ENCODE assay signal across 6 cellular contexts in genomic region chr14:24243336-24243836, GRCh38. TPM values are rescaled to one million over a fixed set of nuclear protein-coding genes. Genes with fewer than 3 reads are reported as not detected.
DNase-seq lines count a peak whose midpoint lies in the region; ATAC-seq, FAIRE-seq and TF ChIP-seq lines count a peak whose summit lies in the region.

No MANE protein-coding gene starts in this region.

- H3K9me3 ChIP-seq in SJCRH30 (replicated peaks) (no peaks in the 10 kb centered on the region), iPS-15b (ENCODE audit: control insufficient read depth, insufficient read depth, low read length) (no peaks in the 10 kb centered on the region), upper lobe of right lung (no peaks in the 10 kb centered on the region)

- ATAC-seq in GM21528 (IDR thresholded peaks at IDR 0.05; ENCODE audit: low FRiP score, unreplicated experiment) = peak; percentile 1
- no peak for ATAC-seq in upper lobe of right lung

- H3K27ac ChIP-seq in SJCRH30 (no peak overlapping the region; the same call in 1 of the 2 replicates), upper lobe of right lung (peak overlapping the region; percentile 100)

- H3K9ac ChIP-seq in iPS-15b (ENCODE audit: low read depth, low read length) = peak overlapping the region; percentile 19

- H3K4me1 ChIP-seq in SJCRH30 (no peaks in the 10 kb centered on the region), iPS-15b (ENCODE audit: control insufficient read depth, insufficient read depth, low read length) (no peaks in the 10 kb centered on the region), upper lobe of right lung (peaks cover 41% of the 10 kb centered on the region)

- DNase-seq in SJCRH30 (no peak), upper lobe of right lung (no peak), frontal cortex (ENCODE audit: low spot score in 2 of 2) (no peak)
- no peak for DNase-seq in activated CD8-positive, alpha-beta memory T cell treated with anti-CD3 and anti-CD28 coated beads for 24 hours

- no peak for TF ChIP-seq CTCF in upper lobe of right lung (IDR thresholded peaks at IDR 0.05)

- peaks cover 7% of the 10 kb centered on the region; the same call in 1 of the 2 replicates for H3K36me3 ChIP-seq in SJCRH30
- peaks cover 20% of the 10 kb centered on the region for H3K36me3 ChIP-seq in iPS-15b (ENCODE audit: control insufficient read depth, insufficient read depth, low read length)
- peaks cover 30% of the 10 kb centered on the region for H3K36me3 ChIP-seq in upper lobe of right lung

- H3K27me3 ChIP-seq in SJCRH30 (no peaks in the 10 kb centered on the region), iPS-15b (ENCODE audit: control insufficient read depth, insufficient read depth, low read length) (no peaks in the 10 kb centered on the region), upper lobe of right lung (no peaks in the 10 kb centered on the region)

- H3K4me3 ChIP-seq in SJCRH30 (peak overlapping the region; percentile 68), iPS-15b (ENCODE audit: low read depth, low read length) (peak overlapping the region; percentile 90), upper lobe of right lung (peak overlapping the region; percentile 95)

- FAIRE-seq in frontal cortex (lab: Jason Lieb, UNC) = no peak

- intact Hi-C loops in upper lobe of right lung (cut with DNase I) = no loop called here

RNA-seq across cellular contexts. Expression of gene TINF2, which starts 1.0 kb away (rescaled TPM):
- total RNA-seq in SJCRH30 (2014; rRNA removed; shearing (Covaris generic)) = 22.8 and 24.5 TPM in 2 replicates
- total RNA-seq in upper lobe of right lung (92.3 TPM), frontal cortex (42.4 TPM)

RNA-seq across cellular contexts. Expression of gene GMPR2, which starts 10.7 kb away (rescaled TPM):
- total RNA-seq in SJCRH30 (2014; rRNA removed; shearing (Covaris generic)) = 45.8 and 54.1 TPM in 2 replicates
- 73.2 TPM for total RNA-seq in upper lobe of right lung
- total RNA-seq in frontal cortex = 51.8 TPM

RNA-seq across cellular contexts. Expression of gene NEDD8, which starts 11.2 kb away (rescaled TPM):
- 296 and 300 TPM in 2 replicates for total RNA-seq in SJCRH30 (2014; rRNA removed; shearing (Covaris generic))
- total RNA-seq in upper lobe of right lung = 142 TPM
- total RNA-seq in frontal cortex = 62.8 TPM

RNA-seq across cellular contexts. Expression of gene TGM1, which starts 19.6 kb away (rescaled TPM):
- total RNA-seq in SJCRH30 (2014; rRNA removed; shearing (Covaris generic)) = 0.05 and 0.20 TPM in 2 replicates
- total RNA-seq in upper lobe of right lung = 12.3 TPM
- 0.82 TPM for total RNA-seq in frontal cortex

RNA-seq across cellular contexts. Expression of gene MDP1, which starts 27.5 kb away (rescaled TPM):
- total RNA-seq in SJCRH30 (2014; rRNA removed; shearing (Covaris generic)) = 16.9 and 27.7 TPM in 2 replicates
- total RNA-seq in upper lobe of right lung (17.8 TPM), frontal cortex (18.8 TPM)
